23 cellular contexts compared by ENCODE assay signal in genomic region chr2:84177733-84178132, GRCh38.
DNase-seq lines count a peak whose midpoint lies in the region; ATAC-seq, FAIRE-seq and TF ChIP-seq lines count a peak whose summit lies in the region.
"Had no signal": no experiment of that assay in that cellular context is flagged by ENCODE, and none has a peak within 500 bp of the region (broad histone marks: within the 10 kb centered on the region; RNA-seq: fewer than 3 reads in every experiment).

No MANE protein-coding gene starts in this region.

- H3K27me3 ChIP-seq in GM12878 (replicated peaks in 1 of 2; ENCODE audit: control insufficient read depth in 2 of 2, insufficient read depth in 2 of 2, low read length in 1 of 2) (no peaks in the 10 kb centered on the region), neural progenitor cell (no peaks in the 10 kb centered on the region), spleen (replicated peaks in 1 of 7) (no peaks in the 10 kb centered on the region)

- intact Hi-C loops in GM12878 (cut with micrococcal nuclease; ENCODE audit: unreplicated experiment) (no loop called here), spleen (cut with DNase I; ENCODE audit: low total_unique reads) (no loop called here)
- intact Hi-C loops in activated T-helper 2 cell treated with anti-CD3 and anti-CD28 coated beads, Interferon-gamma antibody, Interleukin-2, Interleukin-4, amounts not matched to agents 10 μg/mL and 5 μg/mL and 100 μg/mL, durations not matched to agents 14 hours and 24 hours and 36 hours (cut with micrococcal nuclease), result no loop called here

- no peak for TF ChIP-seq EP300 in GM12878 (IDR thresholded peaks at IDR 0.05; ENCODE audit: borderline replicate concordance in 1 of 2, control insufficient read depth in 1 of 2, low read depth in 2 of 2, low read length in 2 of 2)

- TF ChIP-seq POLR2A in GM12878 (IDR thresholded peaks at IDR 0.05; ENCODE audit: low read depth, low read length), result no peak
- no peak for TF ChIP-seq POLR2A in spleen (IDR thresholded peaks at IDR 0.05)

- DNase-seq in GM12878 (ENCODE audit: low read depth, low spot score) (no peak), iPS-NIHi7 (ENCODE audit: extremely low spot score) (peak; percentile 10), neural progenitor cell (ENCODE audit: low spot score) (peak; percentile 2), nephron progenitor cell (no peak), spleen (no peak)
- no peak for DNase-seq in activated T-helper 2 cell treated with anti-CD3 and anti-CD28 coated beads, Interferon-gamma antibody, Interleukin-2, Interleukin-4, amounts not matched to agents 10 μg/mL and 5 μg/mL and 100 μg/mL, durations not matched to agents 14 hours and 24 hours and 36 hours (ENCODE audit: low spot score)
- DNase-seq: 8988T; ACHN; AML-193; C1 segment of cervical spinal cord; Calu3; CD4-positive, alpha-beta memory T cell; COR-L47; DMS53; DMS79 treated with DMSO at 0.1 percent for 48 hours; GF-D8; HFFc6 had no signal

- no peaks in the 10 kb centered on the region for H3K9me3 ChIP-seq in GM12878 (replicated peaks; ENCODE audit: control insufficient read depth, insufficient read depth, low read length)
- no peaks in the 10 kb centered on the region for H3K9me3 ChIP-seq in neural progenitor cell (ENCODE audit: low read depth)
- no peaks in the 10 kb centered on the region for H3K9me3 ChIP-seq in spleen
- H3K9me3 ChIP-seq: A549, HAP-1 had no signal

- H3K9ac ChIP-seq in GM12878 (ENCODE audit: control insufficient read depth, insufficient read depth, low read length) (no peak overlapping the region), neural progenitor cell (no peak overlapping the region)

- H3K4me1 Mint-ChIP-seq in neural progenitor cell (peaks cover 3% of the 10 kb centered on the region), nephron progenitor cell (peaks cover 16% of the 10 kb centered on the region)
- no peaks in the 10 kb centered on the region for H3K4me1 Mint-ChIP-seq in activated T-helper 2 cell treated with anti-CD3 and anti-CD28 coated beads, Interferon-gamma antibody, Interleukin-2, Interleukin-4, amounts not matched to agents 10 μg/mL and 5 μg/mL and 100 μg/mL, durations not matched to agents 14 hours and 24 hours and 36 hours (ENCODE audit: low read depth)
- H3K4me1 Mint-ChIP-seq: CD4-positive, alpha-beta memory T cell; GM23338 had no signal

- H3K36me3 ChIP-seq in GM12878 (ENCODE audit: control insufficient read depth in 2 of 2, insufficient read depth in 2 of 2, low read length in 1 of 2) (no peaks in the 10 kb centered on the region), neural progenitor cell (no peaks in the 10 kb centered on the region), spleen (no peaks in the 10 kb centered on the region)
- H3K36me3 ChIP-seq: HAP-1 had no signal

- TF ChIP-seq CTCF in GM12878 (IDR thresholded peaks at IDR 0.05 in 2 of 3, conservative IDR thresholded peaks at IDR 0.05 in 1 of 3; ENCODE audit: control insufficient read depth in 2 of 3, extremely low read depth in 1 of 3, insufficient read depth in 1 of 3, low read depth in 3 of 3, low read length in 3 of 3) (no peak), neural progenitor cell (IDR thresholded peaks at IDR 0.05) (no peak), nephron progenitor cell (IDR thresholded peaks at IDR 0.05) (no peak), spleen (IDR thresholded peaks at IDR 0.05 in 8 of 11, conservative IDR thresholded peaks at IDR 0.05 in 3 of 11) (no peak)

- H3K27ac Mint-ChIP-seq in neural progenitor cell, result no peak overlapping the region
- H3K27ac Mint-ChIP-seq in nephron progenitor cell, result no peak overlapping the region
- no peak overlapping the region for H3K27ac Mint-ChIP-seq in activated T-helper 2 cell treated with anti-CD3 and anti-CD28 coated beads, Interferon-gamma antibody, Interleukin-2, Interleukin-4, amounts not matched to agents 10 μg/mL and 5 μg/mL and 100 μg/mL, durations not matched to agents 14 hours and 24 hours and 36 hours
- H3K27ac Mint-ChIP-seq: CD4-positive, alpha-beta memory T cell; GM23338; HFFc6 had no signal

- no peak overlapping the region for H3K4me3 Mint-ChIP-seq in neural progenitor cell
- no peak overlapping the region for H3K4me3 Mint-ChIP-seq in nephron progenitor cell
- no peak overlapping the region for H3K4me3 Mint-ChIP-seq in activated T-helper 2 cell treated with anti-CD3 and anti-CD28 coated beads, Interferon-gamma antibody, Interleukin-2, Interleukin-4, amounts not matched to agents 10 μg/mL and 5 μg/mL and 100 μg/mL, durations not matched to agents 14 hours and 24 hours and 36 hours (ENCODE audit: low read depth)
- H3K4me3 Mint-ChIP-seq: CD4-positive, alpha-beta memory T cell; GM23338; HFFc6 had no signal

- RAD21 ChIA-PET in GM12878 (lab: Charles Lee; ENCODE audit: unreplicated experiment), result no interaction called here

- H3K27me3 Mint-ChIP-seq in neural progenitor cell (ENCODE audit: insufficient read depth, low read depth) (no peaks in the 10 kb centered on the region), nephron progenitor cell (ENCODE audit: low read depth, poor library complexity) (no peaks in the 10 kb centered on the region)
- H3K27me3 Mint-ChIP-seq in activated T-helper 2 cell treated with anti-CD3 and anti-CD28 coated beads, Interferon-gamma antibody, Interleukin-2, Interleukin-4, amounts not matched to agents 10 μg/mL and 5 μg/mL and 100 μg/mL, durations not matched to agents 14 hours and 24 hours and 36 hours (ENCODE audit: low read depth), result no peaks in the 10 kb centered on the region

- H3K79me2 ChIP-seq in GM12878 (ENCODE audit: control insufficient read depth, insufficient read depth, low read length) (no peaks in the 10 kb centered on the region), neural progenitor cell (ENCODE audit: low read depth) (no peaks in the 10 kb centered on the region)

- H4K20me1 ChIP-seq in GM12878 (ENCODE audit: control insufficient read depth, insufficient read depth) (no peaks in the 10 kb centered on the region), neural progenitor cell (ENCODE audit: low read depth) (no peaks in the 10 kb centered on the region)

- H3K36me3 Mint-ChIP-seq in neural progenitor cell (no peaks in the 10 kb centered on the region), nephron progenitor cell (ENCODE audit: low read depth) (no peaks in the 10 kb centered on the region)
- H3K36me3 Mint-ChIP-seq in activated T-helper 2 cell treated with anti-CD3 and anti-CD28 coated beads, Interferon-gamma antibody, Interleukin-2, Interleukin-4, amounts not matched to agents 10 μg/mL and 5 μg/mL and 100 μg/mL, durations not matched to agents 14 hours and 24 hours and 36 hours (ENCODE audit: low read depth), result no peaks in the 10 kb centered on the region
- H3K36me3 Mint-ChIP-seq: CD4-positive, alpha-beta memory T cell had no signal

- H3K4me3 ChIP-seq in GM12878, result no peak overlapping the region
- no peak overlapping the region for H3K4me3 ChIP-seq in neural progenitor cell
- no peak overlapping the region for H3K4me3 ChIP-seq in spleen
- H3K4me3 ChIP-seq: A549, GM23338, HAP-1 had no signal

- BruUV-seq in GM12878 (replicated peaks; lab: Mats Ljungman, UMichigan), result no TSS peak

- SMC1A ChIA-PET in GM12878 (lab: Charles Lee; ENCODE audit: uncharacterized antibody, unreplicated experiment), result no interaction called here

- in situ Hi-C loops in GM12878 (cut with MboI), result no loop called here

- H3F3A ChIP-seq in neural progenitor cell (ENCODE audit: low read depth), result no peaks in the 10 kb centered on the region

- POLR2A ChIA-PET in GM12878 (lab: Charles Lee), result no interaction called here

- 24% methylated on average over 6 of the region's 6 CpGs for WGBS in GM12878 (ENCODE audit: insufficient coverage, insufficient replicate concordance, low lambda C conversion rate, missing lambda C conversion rate)
- WGBS in spleen, 5 donors, result 72 to 87% (median 78%) methylated on average over 6 of the region's 6 CpGs

- H3K27ac ChIP-seq in GM12878 (ENCODE audit: control insufficient read depth, insufficient read depth), result no peak overlapping the region
- H3K27ac ChIP-seq in neural progenitor cell, result no peak overlapping the region
- no peak overlapping the region for H3K27ac ChIP-seq in spleen
- H3K27ac ChIP-seq: A549 had no signal

- no peak for TF ChIP-seq RAD21 in GM12878 (IDR thresholded peaks at IDR 0.05; ENCODE audit: insufficient read depth, low read depth, low read length)

- no peaks in the 10 kb centered on the region for H3K9me3 Mint-ChIP-seq in neural progenitor cell
- no peaks in the 10 kb centered on the region for H3K9me3 Mint-ChIP-seq in nephron progenitor cell
- no peaks in the 10 kb centered on the region for H3K9me3 Mint-ChIP-seq in activated T-helper 2 cell treated with anti-CD3 and anti-CD28 coated beads, Interferon-gamma antibody, Interleukin-2, Interleukin-4, amounts not matched to agents 10 μg/mL and 5 μg/mL and 100 μg/mL, durations not matched to agents 14 hours and 24 hours and 36 hours
- H3K9me3 Mint-ChIP-seq: CD4-positive, alpha-beta memory T cell; GM23338 had no signal

- FAIRE-seq in GM12878 (lab: Jason Lieb, UNC), result no peak
- FAIRE-seq: A549, GM18507, H54 had no signal

- H3K4me1 ChIP-seq in GM12878 (ENCODE audit: control insufficient read depth, insufficient read depth, low read length) (no peaks in the 10 kb centered on the region), neural progenitor cell (no peaks in the 10 kb centered on the region), spleen (no peaks in the 10 kb centered on the region)
- H3K4me1 ChIP-seq: A549, HAP-1 had no signal

- H2AFZ ChIP-seq in GM12878 (ENCODE audit: control insufficient read depth, low read depth, low read length) (no peak overlapping the region), neural progenitor cell (replicated peaks) (no peak overlapping the region)
- H2AFZ ChIP-seq: GM23338 had no signal

- ATAC-seq in GM12878, result no peak
- no peak for ATAC-seq in HG03097 (IDR thresholded peaks at IDR 0.05; ENCODE audit: low FRiP score, unreplicated experiment)
- ATAC-seq: A549, GM23338 had no signal

- CTCF ChIA-PET in GM12878 (lab: Yijun Ruan, JAX), result no interaction called here

- H3K4me2 ChIP-seq in GM12878 (ENCODE audit: control insufficient read depth, insufficient read depth) (no peak overlapping the region), neural progenitor cell (no peak overlapping the region)
- H3K4me2 ChIP-seq: A549, GM23338 had no signal

TF ChIP-seq in GM12878, 131 proteins besides CTCF, POLR2A, EP300 and RAD21 (continues in another document):
- peak; percentile 27; the same call in 1 of the 2 replicates for TF ChIP-seq SPI1 (IDR thresholded peaks at IDR 0.05; ENCODE audit: borderline replicate concordance, insufficient read depth, low read depth, low read length)

Comparison
In these comparisons a context has a peak if more than half of its experiments do, and no peak if none do; other contexts are left out.
1. DNase-seq: peak in iPS-NIHi7 (single experiment) and neural progenitor cell (single experiment); none in GM12878 (single experiment), nephron progenitor cell (single experiment), spleen (single experiment) and activated T-helper 2 cell treated with anti-CD3 and anti-CD28 coated beads, Interferon-gamma antibody, Interleukin-2, Interleukin-4, amounts not matched to agents 10 μg/mL and 5 μg/mL and 100 μg/mL, durations not matched to agents 14 hours and 24 hours and 36 hours (single experiment).